17 cellular contexts compared by ENCODE assay signal in genomic region chrX:79601336-79602131, GRCh38.
"Had no signal": no experiment of that assay in that cellular context is flagged by ENCODE, and none has a peak within 500 bp of the region (broad histone marks: within the 10 kb centered on the region; RNA-seq: fewer than 3 reads in every experiment).

No MANE protein-coding gene starts in this region.

- H3K9me3 Mint-ChIP-seq: activated naive CD4-positive, alpha-beta T cell treated with anti-CD3 and anti-CD28 coated beads, Interleukin-2, amount 50 U/mL, for 24 hours; activated T-helper 2 cell treated with anti-CD3 and anti-CD28 coated beads, Interferon-gamma antibody, Interleukin-2, Interleukin-4, amounts not matched to agents 10 μg/mL and 5 μg/mL and 100 μg/mL, durations not matched to agents 14 hours and 24 hours and 36 hours; dendritic cell treated with granulocyte-macrophage colony-stimulating factor and Interleukin-4, amounts not matched to agents 40 ng/mL and 50 ng/mL, for 4 days; effector memory CD8-positive, alpha-beta T cell; stimulated activated naive B cell treated with anti-CD40 and anti-IgM and Interleukin-4, amounts not matched to agents 10 μg/mL and 1 μg/mL and 100 μg/mL, for 72 hours; type B pancreatic cell had no signal

- H3K36me3 ChIP-seq: prostate gland, right lobe of liver, spleen had no signal

- H3K4me3 Mint-ChIP-seq: activated naive CD4-positive, alpha-beta T cell treated with anti-CD3 and anti-CD28 coated beads, Interleukin-2, amount 50 U/mL, for 24 hours; dendritic cell treated with granulocyte-macrophage colony-stimulating factor and Interleukin-4, amounts not matched to agents 40 ng/mL and 50 ng/mL, for 4 days; effector memory CD8-positive, alpha-beta T cell; naive thymus-derived CD4-positive, alpha-beta T cell; stimulated activated naive B cell treated with anti-CD40 and anti-IgM and Interleukin-4, amounts not matched to agents 10 μg/mL and 1 μg/mL and 100 μg/mL, for 72 hours; type B pancreatic cell had no signal

- H3K36me3 Mint-ChIP-seq: activated naive CD4-positive, alpha-beta T cell treated with anti-CD3 and anti-CD28 coated beads, Interleukin-2, amount 50 U/mL, for 24 hours; naive thymus-derived CD4-positive, alpha-beta T cell; stimulated activated naive B cell treated with anti-CD40 and anti-IgM and Interleukin-4, amounts not matched to agents 10 μg/mL and 1 μg/mL and 100 μg/mL, for 72 hours; type B pancreatic cell had no signal

- H3K27ac ChIP-seq: body of pancreas, prostate gland, right lobe of liver, spleen had no signal

- ATAC-seq: body of pancreas; effector memory CD8-positive, alpha-beta T cell; naive thymus-derived CD4-positive, alpha-beta T cell; right lobe of liver; stimulated activated naive B cell treated with anti-CD40 and anti-IgM and Interleukin-4, amounts not matched to agents 10 μg/mL and 1 μg/mL and 100 μg/mL, for 72 hours had no signal

- H3K27me3 Mint-ChIP-seq: dendritic cell treated with granulocyte-macrophage colony-stimulating factor and Interleukin-4, amounts not matched to agents 40 ng/mL and 50 ng/mL, for 4 days; effector memory CD8-positive, alpha-beta T cell; type B pancreatic cell had no signal

- H3K27ac Mint-ChIP-seq: activated naive CD4-positive, alpha-beta T cell treated with anti-CD3 and anti-CD28 coated beads, Interleukin-2, amount 50 U/mL, for 24 hours; activated T-helper 2 cell treated with anti-CD3 and anti-CD28 coated beads, Interferon-gamma antibody, Interleukin-2, Interleukin-4, amounts not matched to agents 10 μg/mL and 5 μg/mL and 100 μg/mL, durations not matched to agents 14 hours and 24 hours and 36 hours; dendritic cell treated with granulocyte-macrophage colony-stimulating factor and Interleukin-4, amounts not matched to agents 40 ng/mL and 50 ng/mL, for 4 days; effector memory CD8-positive, alpha-beta T cell; naive thymus-derived CD4-positive, alpha-beta T cell; stimulated activated naive B cell treated with anti-CD40 and anti-IgM and Interleukin-4, amounts not matched to agents 10 μg/mL and 1 μg/mL and 100 μg/mL, for 72 hours; type B pancreatic cell had no signal

- H3K9me3 ChIP-seq: body of pancreas, prostate gland, right lobe of liver, spleen had no signal

- H3K4me3 ChIP-seq: body of pancreas, prostate gland, right lobe of liver, spleen had no signal

- H3K4me1 ChIP-seq: body of pancreas, prostate gland, right lobe of liver, spleen had no signal

- H3K4me1 Mint-ChIP-seq: activated naive CD4-positive, alpha-beta T cell treated with anti-CD3 and anti-CD28 coated beads, Interleukin-2, amount 50 U/mL, for 24 hours; naive thymus-derived CD4-positive, alpha-beta T cell; stimulated activated naive B cell treated with anti-CD40 and anti-IgM and Interleukin-4, amounts not matched to agents 10 μg/mL and 1 μg/mL and 100 μg/mL, for 72 hours had no signal

- H3K27me3 ChIP-seq: body of pancreas, right lobe of liver had no signal

- DNase-seq: activated CD4-positive, alpha-beta T cell treated with anti-CD3 and anti-CD28 coated beads, Interleukin-2, amount 50 U/mL, for 1 hour; activated T-cell treated with anti-CD3 and anti-CD28 coated beads for 4 hours; body of pancreas; central memory CD4-positive, alpha-beta T cell; effector memory CD8-positive, alpha-beta T cell; kidney glomerular epithelial cell; naive thymus-derived CD4-positive, alpha-beta T cell; right lobe of liver; spleen; stimulated activated CD4-positive, alpha-beta T cell treated with anti-CD3 and anti-CD28 coated beads, Interleukin-1b, Interleukin-23, amount 100 ng/mL, for 48 hours; stimulated activated naive B cell treated with anti-CD40 and anti-IgM and Interleukin-4, amounts not matched to agents 10 μg/mL and 1 μg/mL and 100 μg/mL, for 72 hours; substantia nigra had no signal
